Comparison of ENCODE assay signal across 8 cellular contexts in genomic region chr16:49855280-49855821, GRCh38. TPM values are rescaled to one million over a fixed set of nuclear protein-coding genes. Genes with fewer than 3 reads are reported as not detected.
A peak's percentile ranks its signal among the peaks of the same experiment; 100 is the strongest.
DNase-seq lines count a peak whose midpoint lies in the region; ATAC-seq, FAIRE-seq and TF ChIP-seq lines count a peak whose summit lies in the region.

No MANE protein-coding gene starts in this region.

- FAIRE-seq in GM12892 (lab: Jason Lieb, UNC), result peak; percentile 70

- peak; percentile 47 for ATAC-seq in HG02852 (IDR thresholded peaks at IDR 0.05; ENCODE audit: unreplicated experiment)

- no peak for TF ChIP-seq POLR2A in GM12892 (IDR thresholded peaks at IDR 0.05; ENCODE audit: low read depth, low read length)

- DNase-seq in GM12892 (ENCODE audit: insufficient read length) (peak; percentile 61), NCI-H2196 (lab: John Stamatoyannopoulos, UW; ENCODE audit: unreplicated experiment) (peak; percentile 26), dedifferentiated amniotic fluid mesenchymal stem cell (ENCODE audit: extremely low spot score) (peak; percentile 64), left kidney (ENCODE audit: low read depth, low spot score) (peak; percentile 97), NK-92 (lab: John Stamatoyannopoulos, UW; ENCODE audit: unreplicated experiment) (no peak)
- peak; percentile 38 for DNase-seq in activated CD4-positive, alpha-beta T cell treated with anti-CD3 and anti-CD28 coated beads for 48 hours
- peak; percentile 42 for DNase-seq in stimulated activated CD4-positive, alpha-beta T cell treated with anti-CD3 and anti-CD28 coated beads, Interleukin-4, amount 100 ng/mL, for 1 hour

RNA-seq across cellular contexts. Expression of gene ZNF423, which starts 0.6 kb away (rescaled TPM):
- polyA plus RNA-seq in GM12892 (2012; ENCODE audit: missing spikeins), result not detected
